8 cellular contexts compared by ENCODE assay signal in genomic region chr19:38617764-38618589, GRCh38. TPM values are rescaled to one million over a fixed set of nuclear protein-coding genes. Genes with fewer than 3 reads are reported as not detected.
DNase-seq lines count a peak whose midpoint lies in the region; ATAC-seq and TF ChIP-seq lines count a peak whose summit lies in the region.

Gene MAP4K1 (minus strand): TSS chr19:38617953. CDS start chr19:38617895, 58 bp downstream.

- H3K9me3 ChIP-seq in SU-DHL-6 (ENCODE audit: insufficient read depth, low read length) (no peaks in the 10 kb centered on the region), adrenal gland (replicated peaks in 1 of 3) (no peaks in the 10 kb centered on the region), iPS-20b (ENCODE audit: insufficient read depth, low read depth, low read length) (no peaks in the 10 kb centered on the region)

- H4K20me1 ChIP-seq in SU-DHL-6 (ENCODE audit: low read depth, low read length) = no peaks in the 10 kb centered on the region

- DNase-seq in AML-193 (lab: John Stamatoyannopoulos, UW) (peak; percentile 37 to 44), adrenal gland (peak in 4 of 7 donors; percentile 29 to 65 (median 38)), AG08396 (ENCODE audit: low spot score) (no peak)
- DNase-seq in stimulated activated CD4-positive, alpha-beta T cell treated with anti-CD3 and anti-CD28 coated beads, Interleukin-1b, Interleukin-23, amount 100 ng/mL, for 4 hours (ENCODE audit: low read depth in 2 of 2) = peak; percentile 48 to 53

- peak within 1 kb of the TSS; percentile 92 for H3K4me2 ChIP-seq in SU-DHL-6 (ENCODE audit: low read depth, low read length, poor library complexity, severe bottlenecking)

- 25 to 34% (median 29%) methylated on average over 11 to 28 of the region's 28 CpGs for WGBS in adrenal gland, 4 donors

- peak within 1 kb of the TSS; percentile 21 for H2AFZ ChIP-seq in SU-DHL-6 (ENCODE audit: low read depth, low read length, severe bottlenecking)

- H3K4me3 ChIP-seq in SU-DHL-6 (ENCODE audit: insufficient read depth, low read length, poor library complexity, severe bottlenecking) (peak within 1 kb of the TSS; percentile 60), adrenal gland (peak within 1 kb of the TSS in 2 of 4 donors; percentile 44 to 87), iPS-20b (ENCODE audit: low read length) (peak within 1 kb of the TSS; percentile 97)

- peaks cover 8% of the 10 kb centered on the region; the same call in 1 of the 2 replicates for H3K36me3 ChIP-seq in SU-DHL-6 (ENCODE audit: low read length)
- peaks cover 0 to 26% of the 10 kb centered on the region in 2 donors for H3K36me3 ChIP-seq in adrenal gland (replicated peaks in 1 of 2)
- peaks cover 30% of the 10 kb centered on the region for H3K36me3 ChIP-seq in iPS-20b (ENCODE audit: insufficient read depth, low read depth, low read length)

- H3K9ac ChIP-seq in SU-DHL-6 (ENCODE audit: low read length) (peak within 1 kb of the TSS; percentile 94), iPS-20b (ENCODE audit: low read depth, low read length) (peak within 1 kb of the TSS; percentile 96)

- no peaks in the 10 kb centered on the region for H3K9me2 ChIP-seq in SU-DHL-6 (replicated peaks; ENCODE audit: insufficient read depth, low read length)

- peaks cover 11% of the 10 kb centered on the region for H3F3A ChIP-seq in SU-DHL-6 (ENCODE audit: insufficient read depth)

- peaks cover 46% of the 10 kb centered on the region for H3K79me2 ChIP-seq in SU-DHL-6 (ENCODE audit: insufficient read depth, low read length)

- ATAC-seq in GM19324 (IDR thresholded peaks at IDR 0.05; ENCODE audit: low FRiP score, unreplicated experiment) (peak; percentile 62), HG03442 (IDR thresholded peaks at IDR 0.05; ENCODE audit: unreplicated experiment) (peak; percentile 40)

- H3K4me1 ChIP-seq in adrenal gland (replicated peaks in 1 of 2) = peaks cover 6 to 19% of the 10 kb centered on the region in 2 donors
- peaks cover 4% of the 10 kb centered on the region; the same call in 1 of the 2 replicates for H3K4me1 ChIP-seq in iPS-20b (ENCODE audit: insufficient read depth, low read length)

- no peak for TF ChIP-seq CTCF in SU-DHL-6 (IDR thresholded peaks at IDR 0.05; ENCODE audit: insufficient read depth, low read length, poor library complexity, severe bottlenecking)
- TF ChIP-seq CTCF in adrenal gland (IDR thresholded peaks at IDR 0.05) = no peak

- H3K27ac ChIP-seq in SU-DHL-6 (ENCODE audit: low read depth, low read length) = peak within 1 kb of the TSS; percentile 93
- H3K27ac ChIP-seq in adrenal gland = peak within 1 kb of the TSS in 3 of 5 donors; percentile 48 to 89 (median 81)
- peak within 1 kb of the TSS; percentile 80 for H3K27ac ChIP-seq in iPS-20b (ENCODE audit: low read length)

- intact Hi-C loops in adrenal gland (cut with DNase I) = no loop called here

- TF ChIP-seq POLR2A in adrenal gland (IDR thresholded peaks at IDR 0.05) = no peak

- H3K27me3 ChIP-seq in SU-DHL-6 (ENCODE audit: low read length) = no peaks in the 10 kb centered on the region
- H3K27me3 ChIP-seq in adrenal gland = no peaks in the 10 kb centered on the region
- H3K27me3 ChIP-seq in iPS-20b (ENCODE audit: insufficient read depth, low read length) = no peaks in the 10 kb centered on the region

RNA-seq across cellular contexts. Expression of gene MAP4K1, which starts in this region (rescaled TPM):
- total RNA-seq in adrenal gland = 1 to 10 TPM; 1.4 to 7.9 (median 4.1) TPM
- polyA plus RNA-seq in adrenal gland = 10 to 100 TPM in 1 of 3 donors, 1 to 10 TPM in 2; 1.2 to 12.5 (median 6.8) TPM
